Comparison of ENCODE assay signal across 8 cellular contexts in genomic region chr3:99842826-99843589, GRCh38. TPM values are rescaled to one million over a fixed set of nuclear protein-coding genes. Genes with fewer than 3 reads are reported as not detected.
DNase-seq lines count a peak whose midpoint lies in the region; TF ChIP-seq lines count a peak whose summit lies in the region.

No MANE protein-coding gene starts in this region.

- H3K9me3 Mint-ChIP-seq in activated CD4-positive, alpha-beta memory T cell treated with anti-CD3 and anti-CD28 coated beads, Interleukin-2, amount 10 ng/mL, durations not matched to agents 7 days and 5 days = no peaks in the 10 kb centered on the region

- peaks cover 24% of the 10 kb centered on the region for H3K79me2 ChIP-seq in GM23248 (ENCODE audit: insufficient read depth)

- peak; percentile 40 for DNase-seq in DMS153 treated with DMSO at 0.1 percent for 48 hours (lab: John Stamatoyannopoulos, UW; ENCODE audit: unreplicated experiment)
- peak; percentile 78 for DNase-seq in GM23248
- peak; percentile 12 for DNase-seq in NCI-H2029 (lab: John Stamatoyannopoulos, UW)
- DNase-seq in astrocyte of the cerebellum (ENCODE audit: low read depth) = peak; percentile 53
- peak; percentile 34 for DNase-seq in iPS-NIHi11 (ENCODE audit: low spot score)
- no peak for DNase-seq in spleen
- DNase-seq in activated CD4-positive, alpha-beta memory T cell treated with anti-CD3 and anti-CD28 coated beads, Interleukin-2, amount 10 ng/mL, durations not matched to agents 7 days and 5 days = no peak
- no peak for DNase-seq in cortex of kidney (lab: John Stamatoyannopoulos, UW)

- H3K27me3 ChIP-seq in GM23248 (replicated peaks; ENCODE audit: insufficient read depth) (no peaks in the 10 kb centered on the region), spleen (replicated peaks in 1 of 7) (no peaks in the 10 kb centered on the region)

- H3K4me1 Mint-ChIP-seq in activated CD4-positive, alpha-beta memory T cell treated with anti-CD3 and anti-CD28 coated beads, Interleukin-2, amount 10 ng/mL, durations not matched to agents 7 days and 5 days = peaks cover 7% of the 10 kb centered on the region

- no peaks in the 10 kb centered on the region for H3K36me3 Mint-ChIP-seq in activated CD4-positive, alpha-beta memory T cell treated with anti-CD3 and anti-CD28 coated beads, Interleukin-2, amount 10 ng/mL, durations not matched to agents 7 days and 5 days (ENCODE audit: low read depth)

- H3K4me3 ChIP-seq in GM23248 (no peak overlapping the region), astrocyte of the cerebellum (ENCODE audit: low read depth, low read length) (no peak overlapping the region), spleen (no peak overlapping the region)

- peak overlapping the region; percentile 21 for H3K4me2 ChIP-seq in GM23248 (ENCODE audit: unreplicated experiment)

- no peaks in the 10 kb centered on the region for H3K27me3 Mint-ChIP-seq in activated CD4-positive, alpha-beta memory T cell treated with anti-CD3 and anti-CD28 coated beads, Interleukin-2, amount 10 ng/mL, durations not matched to agents 7 days and 5 days

- TF ChIP-seq POLR2A in spleen (IDR thresholded peaks at IDR 0.05) = no peak

- intact Hi-C loops in spleen (cut with DNase I; ENCODE audit: low total_unique reads) = no loop called here

- H3K36me3 ChIP-seq in GM23248 (ENCODE audit: low read depth) = no peaks in the 10 kb centered on the region
- peaks cover 0 to 4% (median 0%) of the 10 kb centered on the region in 6 donors for H3K36me3 ChIP-seq in spleen

- no peaks in the 10 kb centered on the region for H3K9me2 ChIP-seq in GM23248 (ENCODE audit: insufficient read depth)

- peaks cover 45% of the 10 kb centered on the region for H3F3A ChIP-seq in GM23248 (ENCODE audit: insufficient read depth)

- H3K9me3 ChIP-seq in GM23248 (ENCODE audit: low read depth) = no peaks in the 10 kb centered on the region
- no peaks in the 10 kb centered on the region for H3K9me3 ChIP-seq in spleen

- no peaks in the 10 kb centered on the region for H4K20me1 ChIP-seq in GM23248 (ENCODE audit: insufficient read depth)

- H3K4me1 ChIP-seq in GM23248 (ENCODE audit: insufficient read depth) (peaks cover 44% of the 10 kb centered on the region), spleen (peaks cover 0 to 35% (median 16%) of the 10 kb centered on the region in 6 donors)

- in situ Hi-C loops in GM23248 (cut with MboI) = no loop called here
- in situ Hi-C loops in astrocyte of the cerebellum (cut with HindIII; ENCODE audit: low sequenced_read_pairs) = no loop called here

- H3K27ac ChIP-seq in GM23248 (peak overlapping the region; percentile 81), spleen (peak overlapping the region in 3 of 8 donors; percentile 27 to 41 (median 39))

- H2AFZ ChIP-seq in GM23248 = no peak overlapping the region

- H3K4me3 Mint-ChIP-seq in activated CD4-positive, alpha-beta memory T cell treated with anti-CD3 and anti-CD28 coated beads, Interleukin-2, amount 10 ng/mL, durations not matched to agents 7 days and 5 days = no peak overlapping the region

- POLR2A ChIA-PET in activated CD4-positive, alpha-beta memory T cell treated with anti-CD3 and anti-CD28 coated beads, Interleukin-2, amount 10 ng/mL, durations not matched to agents 7 days and 5 days (lab: Charles Lee) = no interaction called here

- no peak overlapping the region for H3K27ac Mint-ChIP-seq in activated CD4-positive, alpha-beta memory T cell treated with anti-CD3 and anti-CD28 coated beads, Interleukin-2, amount 10 ng/mL, durations not matched to agents 7 days and 5 days

- peak; percentile 54 for TF ChIP-seq CTCF in astrocyte of the cerebellum (IDR thresholded peaks at IDR 0.05; ENCODE audit: low read depth, low read length, missing control alignments)
- peak in 9 of 11 experiments; percentile 23 to 59 (median 50) for TF ChIP-seq CTCF in spleen (IDR thresholded peaks at IDR 0.05 in 8 of 11, conservative IDR thresholded peaks at IDR 0.05 in 3 of 11)

- H3K9ac ChIP-seq in GM23248 = peak overlapping the region; percentile 33; the same call in 1 of the 2 replicates

- WGBS in GM23248 (ENCODE audit: low coverage in 1 of 2, low lambda C conversion rate in 2 of 2, missing lambda C conversion rate in 2 of 2), 2 experiments = 50 to 53% methylated on average over 2 of the region's 2 CpGs
- 55 to 63% (median 60%) methylated on average over 2 of the region's 2 CpGs for whole genome bisulfite sequencing in spleen, 5 donors

- CTCF ChIA-PET in activated CD4-positive, alpha-beta memory T cell treated with anti-CD3 and anti-CD28 coated beads, Interleukin-2, amount 10 ng/mL, durations not matched to agents 7 days and 5 days (lab: Charles Lee) = interaction anchor here (0.6 to 2.5 kb wide), 13 partner anchors 9 to 472 kb away, joined by 3 to 50 read pairs (median 4); partner anchors contain the start of genes CMSS1 and TBC1D23

RNA-seq across cellular contexts. Expression of gene CMSS1, which starts 25.3 kb away (rescaled TPM):
- 9.0 and 17.2 TPM in 2 replicates for total RNA-seq in GM23248 (2014; rRNA removed; shearing (Covaris generic))
- polyA plus RNA-seq in GM23248 (2016; fragmentation: Nextera tagmentation; extraction: Ambion mirVana) (26.6 and 26.7 TPM in 2 replicates), spleen (10 to 100 TPM; 23.5 to 30.1 (median 24.5) TPM)
- 10 to 100 TPM in 6 of 7 donors, 1 to 10 TPM in 1; 6.9 to 25.6 (median 17.9) TPM for total RNA-seq in spleen
- 10 to 100 TPM; 28.0 to 31.0 TPM for total RNA-seq in activated CD4-positive, alpha-beta memory T cell treated with anti-CD3 and anti-CD28 coated beads, Interleukin-2, amount 10 ng/mL, durations not matched to agents 7 days and 5 days

Comparison
In these comparisons a context has a peak if more than half of its experiments do, and no peak if none do; other contexts are left out.
1. DNase-seq: peak in DMS153 treated with DMSO at 0.1 percent for 48 hours (single experiment), GM23248 (single experiment), NCI-H2029 (single experiment), astrocyte of the cerebellum (single experiment) and iPS-NIHi11 (single experiment); none in spleen (single experiment), activated CD4-positive, alpha-beta memory T cell treated with anti-CD3 and anti-CD28 coated beads, Interleukin-2, amount 10 ng/mL, durations not matched to agents 7 days and 5 days (single experiment) and cortex of kidney (single experiment).